In the genomic region with DNA sequence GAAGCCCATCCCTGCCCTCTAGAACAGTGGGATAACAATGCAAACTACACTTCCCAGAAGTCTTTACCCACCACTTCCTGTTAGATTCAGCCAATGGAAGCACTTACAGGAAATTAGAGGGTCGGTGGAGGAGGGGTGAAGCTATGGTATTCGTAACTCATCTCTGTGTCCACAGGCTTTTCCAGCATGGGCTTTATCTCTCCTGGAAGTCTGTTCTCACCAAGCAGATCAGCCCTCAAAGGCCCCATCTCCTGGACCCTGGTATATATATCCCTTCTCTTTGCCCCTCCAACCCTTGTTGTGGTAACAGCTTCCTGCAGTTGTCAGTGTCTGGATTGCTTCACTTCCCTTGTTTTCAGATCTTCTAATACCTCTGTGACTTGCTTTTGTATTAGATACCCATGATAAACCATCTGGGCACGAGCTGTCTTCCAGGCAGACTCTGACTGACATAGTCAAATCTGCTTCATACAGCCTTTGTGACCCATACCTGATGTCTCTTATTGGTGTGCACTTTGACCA, we compare ENCODE assay signal across 1 cellular context.
A peak's percentile ranks its signal among the peaks of the same experiment; 100 is the strongest.
TF ChIP-seq lines count a peak whose summit lies in the region.

No MANE protein-coding gene starts in this region.

TF ChIP-seq in GM12878, 131 proteins besides CTCF, POLR2A, EP300 and RAD21 (continued from another document):
- TF ChIP-seq, protein P1, sequence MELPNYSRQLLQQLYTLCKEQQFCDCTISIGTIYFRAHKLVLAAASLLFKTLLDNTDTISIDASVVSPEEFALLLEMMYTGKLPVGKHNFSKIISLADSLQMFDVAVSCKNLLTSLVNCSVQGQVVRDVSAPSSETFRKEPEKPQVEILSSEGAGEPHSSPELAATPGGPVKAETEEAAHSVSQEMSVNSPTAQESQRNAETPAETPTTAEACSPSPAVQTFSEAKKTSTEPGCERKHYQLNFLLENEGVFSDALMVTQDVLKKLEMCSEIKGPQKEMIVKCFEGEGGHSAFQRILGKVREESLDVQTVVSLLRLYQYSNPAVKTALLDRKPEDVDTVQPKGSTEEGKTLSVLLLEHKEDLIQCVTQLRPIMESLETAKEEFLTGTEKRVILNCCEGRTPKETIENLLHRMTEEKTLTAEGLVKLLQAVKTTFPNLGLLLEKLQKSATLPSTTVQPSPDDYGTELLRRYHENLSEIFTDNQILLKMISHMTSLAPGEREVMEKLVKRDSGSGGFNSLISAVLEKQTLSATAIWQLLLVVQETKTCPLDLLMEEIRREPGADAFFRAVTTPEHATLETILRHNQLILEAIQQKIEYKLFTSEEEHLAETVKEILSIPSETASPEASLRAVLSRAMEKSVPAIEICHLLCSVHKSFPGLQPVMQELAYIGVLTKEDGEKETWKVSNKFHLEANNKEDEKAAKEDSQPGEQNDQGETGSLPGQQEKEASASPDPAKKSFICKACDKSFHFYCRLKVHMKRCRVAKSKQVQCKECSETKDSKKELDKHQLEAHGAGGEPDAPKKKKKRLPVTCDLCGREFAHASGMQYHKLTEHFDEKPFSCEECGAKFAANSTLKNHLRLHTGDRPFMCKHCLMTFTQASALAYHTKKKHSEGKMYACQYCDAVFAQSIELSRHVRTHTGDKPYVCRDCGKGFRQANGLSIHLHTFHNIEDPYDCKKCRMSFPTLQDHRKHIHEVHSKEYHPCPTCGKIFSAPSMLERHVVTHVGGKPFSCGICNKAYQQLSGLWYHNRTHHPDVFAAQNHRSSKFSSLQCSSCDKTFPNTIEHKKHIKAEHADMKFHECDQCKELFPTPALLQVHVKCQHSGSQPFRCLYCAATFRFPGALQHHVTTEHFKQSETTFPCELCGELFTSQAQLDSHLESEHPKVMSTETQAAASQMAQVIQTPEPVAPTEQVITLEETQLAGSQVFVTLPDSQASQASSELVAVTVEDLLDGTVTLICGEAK (IDR thresholded peaks at IDR 0.05; ENCODE audit: borderline replicate concordance), result peak; percentile 69
- no peak for TF ChIP-seq YBX1 (IDR thresholded peaks at IDR 0.05)
